In the genomic region with DNA sequence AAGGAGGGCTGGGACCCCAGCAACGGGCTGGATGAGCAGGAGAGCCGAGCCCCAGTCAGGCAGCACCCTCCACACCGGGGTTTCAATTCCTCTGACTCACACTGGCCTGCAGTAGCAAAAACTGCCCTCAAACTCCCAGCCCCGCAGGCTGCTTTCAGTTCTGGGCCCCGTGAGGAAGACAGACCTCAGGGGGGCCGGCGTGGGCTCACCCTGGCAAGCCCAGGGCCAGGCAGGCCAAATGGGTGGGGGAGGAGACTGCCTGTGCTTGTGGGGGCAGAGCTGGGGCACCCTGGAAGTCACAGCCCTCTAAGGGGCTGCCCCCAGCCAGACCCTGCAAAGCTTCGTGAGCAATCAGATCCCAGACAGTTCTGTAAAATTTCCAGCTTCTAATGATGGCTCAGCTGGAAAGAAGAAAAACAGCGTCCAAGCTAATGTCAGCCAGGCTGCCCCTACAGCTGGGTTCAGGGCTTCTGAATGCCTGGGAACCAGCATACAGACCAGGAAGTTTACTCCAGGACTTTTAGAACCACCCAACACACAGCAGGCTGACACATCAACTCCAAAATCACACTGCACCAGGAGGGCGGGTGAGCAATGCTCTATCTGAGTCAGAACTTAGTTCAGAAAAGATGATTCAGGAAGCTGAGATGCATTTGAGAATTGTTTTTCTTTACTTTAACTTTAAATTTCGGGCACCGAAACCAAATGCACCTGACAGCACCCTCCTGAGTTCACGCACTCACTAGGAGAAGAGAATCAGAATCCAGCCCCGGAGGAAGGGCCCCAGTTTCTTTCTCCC, we compare ENCODE assay signal across 7 cellular contexts.
DNase-seq lines count a peak whose midpoint lies in the region; ATAC-seq and TF ChIP-seq lines count a peak whose summit lies in the region.

No MANE protein-coding gene starts in this region.

- H3K27me3 Mint-ChIP-seq in stimulated activated naive B cell treated with anti-CD40 and anti-IgM and Interleukin-4, amounts not matched to agents 10 μg/mL and 1 μg/mL and 100 μg/mL, for 72 hours, result no peaks in the 10 kb centered on the region

- peak overlapping the region; percentile 90 for H3K27ac ChIP-seq in MM.1S (ENCODE audit: low read length)

- peak; percentile 51 for TF ChIP-seq POLR2A in GM18505 (IDR thresholded peaks at IDR 0.05; ENCODE audit: borderline replicate concordance, extremely low read depth, insufficient read depth, insufficient read length)

- ATAC-seq in GM18505 (IDR thresholded peaks at IDR 0.05; ENCODE audit: unreplicated experiment), result peak; percentile 48
- peak; percentile 47 for ATAC-seq in GM21737 (IDR thresholded peaks at IDR 0.05; ENCODE audit: unreplicated experiment)
- peak; percentile 70 to 74 for ATAC-seq in stimulated activated naive B cell treated with anti-CD40 and anti-IgM and Interleukin-4, amounts not matched to agents 10 μg/mL and 1 μg/mL and 100 μg/mL, for 72 hours (replicated peaks)

- H3K4me2 ChIP-seq in MM.1S (ENCODE audit: low read depth, low read length), result peak overlapping the region; percentile 31; the same call in 1 of the 2 replicates

- peak overlapping the region; percentile 35; the same call in 1 of the 2 replicates for H3K9ac ChIP-seq in MM.1S (ENCODE audit: low read length)

- H3K4me1 ChIP-seq in MM.1S (ENCODE audit: low read length), result peaks cover 35% of the 10 kb centered on the region

- H3K9me3 ChIP-seq in MM.1S (replicated peaks; ENCODE audit: insufficient read depth, low read length), result no peaks in the 10 kb centered on the region

- H3K4me3 Mint-ChIP-seq in stimulated activated naive B cell treated with anti-CD40 and anti-IgM and Interleukin-4, amounts not matched to agents 10 μg/mL and 1 μg/mL and 100 μg/mL, for 72 hours, result peak overlapping the region; percentile 69 to 73

- no peaks in the 10 kb centered on the region for H3K27me3 ChIP-seq in MM.1S (replicated peaks; ENCODE audit: insufficient read depth, low read length)

- H4K20me1 ChIP-seq in MM.1S (ENCODE audit: insufficient read depth, low read length), result no peaks in the 10 kb centered on the region

- H3F3A ChIP-seq in MM.1S (ENCODE audit: insufficient read depth, low read length), result peaks cover 27% of the 10 kb centered on the region

- H3K4me1 Mint-ChIP-seq in stimulated activated naive B cell treated with anti-CD40 and anti-IgM and Interleukin-4, amounts not matched to agents 10 μg/mL and 1 μg/mL and 100 μg/mL, for 72 hours, result peaks cover 81 to 98% of the 10 kb centered on the region in 2 donors

- TF ChIP-seq CTCF in MM.1S (IDR thresholded peaks at IDR 0.05; ENCODE audit: low read length), result no peak

- H3K4me3 ChIP-seq in MM.1S (ENCODE audit: low read length), result no peak overlapping the region

- peaks cover 84 to 96% of the 10 kb centered on the region in 2 donors for H3K36me3 Mint-ChIP-seq in stimulated activated naive B cell treated with anti-CD40 and anti-IgM and Interleukin-4, amounts not matched to agents 10 μg/mL and 1 μg/mL and 100 μg/mL, for 72 hours

- peaks cover 87% of the 10 kb centered on the region for H3K79me2 ChIP-seq in MM.1S (ENCODE audit: low read length)

- peak; percentile 60 for DNase-seq in MM.1S
- DNase-seq in dedifferentiated amniotic fluid mesenchymal stem cell (ENCODE audit: extremely low spot score), result peak; percentile 43
- peak; percentile 79 for DNase-seq in stimulated activated naive B cell treated with anti-CD40 and anti-IgM and Interleukin-4, amounts not matched to agents 10 μg/mL and 1 μg/mL and 100 μg/mL, for 72 hours
- DNase-seq in SIG-M5 treated with dmso at 0.1 percent for 504 hours (lab: John Stamatoyannopoulos, UW; ENCODE audit: unreplicated experiment), result no peak
- DNase-seq in HUDEP-2 (lab: John Stamatoyannopoulos, UW; ENCODE audit: unreplicated experiment in 76 of 76), result no peak

- H3K27ac Mint-ChIP-seq in stimulated activated naive B cell treated with anti-CD40 and anti-IgM and Interleukin-4, amounts not matched to agents 10 μg/mL and 1 μg/mL and 100 μg/mL, for 72 hours, result peak overlapping the region; percentile 96

- H3K9me2 ChIP-seq in MM.1S (replicated peaks; ENCODE audit: insufficient read depth, low read length), result no peaks in the 10 kb centered on the region

- H2AFZ ChIP-seq in MM.1S (ENCODE audit: low read length), result no peak overlapping the region

- peaks cover 9% of the 10 kb centered on the region; the same call in 1 of the 2 replicates for H3K36me3 ChIP-seq in MM.1S (replicated peaks; ENCODE audit: insufficient read depth, low read length)

- peaks cover 0 to 2% of the 10 kb centered on the region in 2 donors for H3K9me3 Mint-ChIP-seq in stimulated activated naive B cell treated with anti-CD40 and anti-IgM and Interleukin-4, amounts not matched to agents 10 μg/mL and 1 μg/mL and 100 μg/mL, for 72 hours

Comparison
In these comparisons a context has a peak if more than half of its experiments do, and no peak if none do; other contexts are left out.
1. DNase-seq: peak in MM.1S (single experiment), dedifferentiated amniotic fluid mesenchymal stem cell (single experiment) and stimulated activated naive B cell treated with anti-CD40 and anti-IgM and Interleukin-4, amounts not matched to agents 10 μg/mL and 1 μg/mL and 100 μg/mL, for 72 hours (single experiment); none in SIG-M5 treated with dmso at 0.1 percent for 504 hours (single experiment) and HUDEP-2 (0 of 76).
2. Peak in every context shown above with its lines, with median percentiles within 50 percentile points of each other: ATAC-seq.